8 cellular contexts compared by ENCODE assay signal in the genomic region with DNA sequence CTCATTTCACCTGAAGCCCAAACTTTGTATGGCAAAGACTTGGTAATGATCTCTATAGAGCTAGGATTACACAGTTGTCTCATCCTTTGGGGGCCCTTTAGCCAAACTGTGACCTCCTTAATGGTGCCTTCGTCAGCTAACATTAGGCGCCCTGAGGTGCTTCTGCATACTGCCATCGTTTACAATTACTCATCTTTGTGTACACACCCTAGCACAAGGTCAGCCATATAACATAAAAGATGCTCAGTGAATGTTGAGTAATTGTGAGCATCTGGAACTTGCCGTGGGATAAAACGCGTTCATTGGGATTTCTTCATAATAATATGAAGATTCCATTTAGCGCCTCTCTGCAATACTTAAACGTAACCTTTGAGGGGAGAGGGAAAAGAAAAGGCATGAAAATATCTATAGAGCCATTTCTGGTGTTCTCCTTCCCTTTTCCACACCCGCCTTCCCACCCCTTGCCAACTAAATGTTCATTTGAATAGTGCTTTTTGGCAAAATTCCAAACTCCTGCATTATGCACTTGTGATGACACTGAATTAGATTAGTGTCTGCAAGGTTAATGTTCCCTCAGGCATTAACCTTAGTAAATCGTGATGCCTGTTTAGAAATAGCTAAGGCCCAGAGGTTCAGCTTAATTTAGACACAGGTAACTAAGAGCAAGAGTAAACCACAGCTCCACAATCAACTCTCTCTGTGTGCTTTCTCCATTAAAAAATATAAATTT. TPM values are rescaled to one million over a fixed set of nuclear protein-coding genes. Genes with fewer than 3 reads are reported as not detected.
DNase-seq lines count a peak whose midpoint lies in the region; ATAC-seq and TF ChIP-seq lines count a peak whose summit lies in the region.

No MANE protein-coding gene starts in this region.

- intact Hi-C loops in activated CD4-positive, alpha-beta T cell treated with anti-CD3 and anti-CD28 coated beads, Interleukin-2, amount 10 ng/mL, durations not matched to agents 24 days and 14 days (cut with micrococcal nuclease): loop anchor here (1.0 to 10.0 kb wide), 7 partner anchors 19 to 321 kb away; a partner anchor contains a TSS

- H3K27me3 Mint-ChIP-seq in activated CD4-positive, alpha-beta T cell treated with anti-CD3 and anti-CD28 coated beads, Interleukin-2, amount 10 ng/mL, durations not matched to agents 24 days and 14 days: no peaks in the 10 kb centered on the region
- H3K27me3 Mint-ChIP-seq in chondrocyte (ENCODE audit: low read depth): no peaks in the 10 kb centered on the region
- no peaks in the 10 kb centered on the region for H3K27me3 Mint-ChIP-seq in naive B cell

- H3K27ac Mint-ChIP-seq in activated CD4-positive, alpha-beta T cell treated with anti-CD3 and anti-CD28 coated beads, Interleukin-2, amount 10 ng/mL, durations not matched to agents 24 days and 14 days: peak overlapping the region; percentile 98
- H3K27ac Mint-ChIP-seq in chondrocyte (ENCODE audit: unreplicated experiment): peak overlapping the region; percentile 93
- peak overlapping the region; percentile 92 to 99 (median 98) for H3K27ac Mint-ChIP-seq in naive B cell

- peaks cover 26% of the 10 kb centered on the region for H3K4me1 Mint-ChIP-seq in activated CD4-positive, alpha-beta T cell treated with anti-CD3 and anti-CD28 coated beads, Interleukin-2, amount 10 ng/mL, durations not matched to agents 24 days and 14 days
- H3K4me1 Mint-ChIP-seq in chondrocyte (ENCODE audit: low read depth): peaks cover 26% of the 10 kb centered on the region
- H3K4me1 Mint-ChIP-seq in naive B cell: peaks cover 32 to 45% (median 36%) of the 10 kb centered on the region in 3 donors

- peaks cover 18% of the 10 kb centered on the region for H3K36me3 Mint-ChIP-seq in activated CD4-positive, alpha-beta T cell treated with anti-CD3 and anti-CD28 coated beads, Interleukin-2, amount 10 ng/mL, durations not matched to agents 24 days and 14 days (ENCODE audit: low read depth)
- H3K36me3 Mint-ChIP-seq in chondrocyte (ENCODE audit: low read depth) (peaks cover 2% of the 10 kb centered on the region), naive B cell (no peaks in the 10 kb centered on the region)

- ATAC-seq in naive B cell (ENCODE audit: low read depth in 2 of 2): no peak
- ATAC-seq in HG03025 (IDR thresholded peaks at IDR 0.05; ENCODE audit: low FRiP score, unreplicated experiment): no peak
- ATAC-seq in HG03521 (IDR thresholded peaks at IDR 0.05; ENCODE audit: unreplicated experiment): no peak

- H3K9me3 Mint-ChIP-seq in activated CD4-positive, alpha-beta T cell treated with anti-CD3 and anti-CD28 coated beads, Interleukin-2, amount 10 ng/mL, durations not matched to agents 24 days and 14 days: no peaks in the 10 kb centered on the region
- H3K9me3 Mint-ChIP-seq in chondrocyte (ENCODE audit: low read depth): no peaks in the 10 kb centered on the region
- H3K9me3 Mint-ChIP-seq in naive B cell: no peaks in the 10 kb centered on the region

- peak overlapping the region; percentile 98 for H3K4me3 Mint-ChIP-seq in activated CD4-positive, alpha-beta T cell treated with anti-CD3 and anti-CD28 coated beads, Interleukin-2, amount 10 ng/mL, durations not matched to agents 24 days and 14 days
- peak overlapping the region; percentile 100 for H3K4me3 Mint-ChIP-seq in chondrocyte (ENCODE audit: unreplicated experiment)
- peak overlapping the region; percentile 91 to 99 (median 96) for H3K4me3 Mint-ChIP-seq in naive B cell

- TF ChIP-seq CTCF in chondrocyte (IDR thresholded peaks at IDR 0.05): no peak

- DNase-seq in activated CD4-positive, alpha-beta T cell treated with anti-CD3 and anti-CD28 coated beads, Interleukin-2, amount 10 ng/mL, durations not matched to agents 24 days and 14 days: no peak
- no peak for DNase-seq in activated CD4-positive, alpha-beta T cell treated with anti-CD3 and anti-CD28 coated beads, Interleukin-2, amount 50 U/mL, for 48 hours
- DNase-seq in NCI-H460 (ENCODE audit: extremely low read depth, low read depth) (peak; percentile 16), chondrocyte (ENCODE audit: low spot score) (no peak), naive B cell (no peak)
- DNase-seq in stimulated activated CD4-positive, alpha-beta T cell treated with anti-CD3 and anti-CD28 coated beads, Interleukin-4, amount 100 ng/mL, for 24 hours: no peak

RNA-seq across cellular contexts. Expression of a gene that starts 1.0 kb away (rescaled TPM):
- 31.8 and 38.0 TPM in 2 replicates for total RNA-seq in activated CD4-positive, alpha-beta T cell treated with anti-CD3 and anti-CD28 coated beads, Interleukin-2, amount 10 ng/mL, durations not matched to agents 24 days and 14 days
- total RNA-seq in NCI-H460 (2014; rRNA removed; shearing (Covaris generic)): 17.0 and 20.3 TPM in 2 replicates
- polyA plus RNA-seq in NCI-H460 (2014; cell fraction: nucleus; rRNA removed): 4.3 and 7.0 TPM in 2 replicates
- 45.9 to 50.6 TPM (median 49.9 TPM) in 3 replicates for total RNA-seq in chondrocyte
- polyA plus RNA-seq in naive B cell (ENCODE audit: low read depth in 6 of 6): 100 to 1,000 TPM in 2 of 6 donors, 10 to 100 TPM in 4; 81.2 to 102 (median 96.2) TPM
